In the genomic region with DNA sequence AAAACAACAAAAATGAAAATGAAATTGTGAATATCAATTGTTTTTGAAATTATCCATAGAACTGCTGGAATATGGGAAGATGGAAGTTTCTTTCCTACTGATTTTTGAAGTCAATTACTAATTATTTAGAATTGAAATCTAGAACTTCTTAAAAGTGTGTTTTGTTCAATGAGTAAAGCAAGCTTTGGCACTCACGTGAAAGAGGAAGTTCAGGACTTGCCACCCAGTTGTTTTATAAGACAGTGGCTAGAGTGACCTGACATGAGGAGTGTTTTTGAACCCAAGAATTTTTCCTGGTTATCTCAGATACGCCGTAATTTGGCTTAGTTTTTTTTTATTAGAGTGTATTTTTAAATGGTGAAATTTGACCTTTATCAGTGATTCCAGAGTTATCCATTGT, we compare ENCODE assay signal across 1 cellular context.
TF ChIP-seq lines count a peak whose summit lies in the region.

No MANE protein-coding gene starts in this region.

TF ChIP-seq in IMR-90, 13 proteins besides CTCF, POLR2A, EP300 and RAD21:
- TF ChIP-seq BHLHE40 (IDR thresholded peaks at IDR 0.05; ENCODE audit: low read depth, low read length), result no peak
- no peak for TF ChIP-seq MAFK (IDR thresholded peaks at IDR 0.05; ENCODE audit: low read depth, low read length)
- TF ChIP-seq RCOR1 (IDR thresholded peaks at IDR 0.05; ENCODE audit: insufficient replicate concordance, low read length), result no peak
